Comparison of ENCODE assay signal across 10 cellular contexts in the genomic region with DNA sequence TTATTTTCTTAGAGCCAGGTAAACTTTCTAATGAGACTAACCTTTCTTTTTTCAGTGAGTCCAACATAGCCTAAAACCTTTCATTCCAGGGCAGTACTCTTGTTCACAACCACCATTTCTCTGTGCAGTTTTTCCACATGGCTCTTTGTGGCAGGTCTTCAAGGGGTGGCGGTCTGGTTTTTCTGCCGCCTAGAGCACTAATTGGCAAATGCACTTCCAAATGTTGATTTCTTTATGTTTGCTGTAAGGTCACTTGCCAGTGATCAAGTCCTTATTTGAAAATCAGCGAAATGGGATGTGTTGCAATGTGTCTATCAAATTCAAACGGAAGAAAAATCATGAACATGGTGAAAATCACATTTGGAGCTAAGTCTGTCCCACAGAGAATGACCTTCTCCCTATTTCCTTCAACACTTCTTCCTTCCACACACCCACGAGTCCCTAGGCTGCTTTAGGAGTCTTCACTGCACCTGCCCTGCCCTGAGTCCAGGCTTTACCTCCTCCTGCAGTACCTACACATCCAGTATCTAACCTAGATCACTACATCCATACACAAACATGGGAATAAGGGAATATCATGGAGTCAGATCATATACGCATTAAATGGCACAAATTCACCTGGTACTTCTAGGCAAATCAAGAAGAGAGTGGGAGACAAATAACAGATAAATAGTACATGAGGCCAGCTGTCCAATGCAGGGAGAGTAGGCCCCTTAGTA. TPM values are rescaled to one million over a fixed set of nuclear protein-coding genes. Genes with fewer than 3 reads are reported as not detected.
DNase-seq lines count a peak whose midpoint lies in the region; TF ChIP-seq lines count a peak whose summit lies in the region.
"Had no signal": no experiment of that assay in that cellular context is flagged by ENCODE, and none has a peak within 500 bp of the region (broad histone marks: within the 10 kb centered on the region; RNA-seq: fewer than 3 reads in every experiment).

No MANE protein-coding gene starts in this region.

- CTCF ChIA-PET in activated naive CD4-positive, alpha-beta T cell treated with anti-CD3 and anti-CD28 coated beads for 36 hours (lab: Charles Lee): interaction anchor here (0.6 kb wide), 1 partner anchor 1853 kb away, joined by 4 read pairs; no protein-coding TSS in a partner anchor

- no peak for TF ChIP-seq CTCF in AG09309 (IDR thresholded peaks at IDR 0.05; ENCODE audit: control insufficient read depth, insufficient read depth, low read depth, low read length, missing control alignments)
- no peak for TF ChIP-seq CTCF in coronary artery (IDR thresholded peaks at IDR 0.05)

- H3K4me3 ChIP-seq in AG09309 (ENCODE audit: control insufficient read depth, low read depth, low read length) (peak overlapping the region; percentile 88), coronary artery (peak overlapping the region; percentile 84), mucosa of stomach (ENCODE audit: low read length) (no peak overlapping the region)

- H3K9me3 Mint-ChIP-seq in activated naive CD4-positive, alpha-beta T cell treated with anti-CD3 and anti-CD28 coated beads for 36 hours: no peaks in the 10 kb centered on the region

- intact Hi-C loops in activated naive CD4-positive, alpha-beta T cell treated with anti-CD3 and anti-CD28 coated beads for 36 hours (cut with micrococcal nuclease): loop anchor here (10.0 kb wide), 1 partner anchor 248 kb away; no protein-coding TSS in a partner anchor

- peaks cover 28% of the 10 kb centered on the region for H3K27me3 Mint-ChIP-seq in activated naive CD4-positive, alpha-beta T cell treated with anti-CD3 and anti-CD28 coated beads for 36 hours (ENCODE audit: low read depth)

- no peaks in the 10 kb centered on the region for H3K9me3 ChIP-seq in mucosa of stomach (ENCODE audit: control insufficient read depth, low read length)

- no peaks in the 10 kb centered on the region for H3K36me3 Mint-ChIP-seq in activated naive CD4-positive, alpha-beta T cell treated with anti-CD3 and anti-CD28 coated beads for 36 hours (ENCODE audit: low read depth)

- H3K27ac Mint-ChIP-seq in activated naive CD4-positive, alpha-beta T cell treated with anti-CD3 and anti-CD28 coated beads for 36 hours: no peak overlapping the region

- no peak overlapping the region for H3K27ac ChIP-seq in coronary artery

- H3K36me3 ChIP-seq in mucosa of stomach (ENCODE audit: control insufficient read depth, insufficient read depth, low read length): no peaks in the 10 kb centered on the region

- no peaks in the 10 kb centered on the region for H3K27me3 ChIP-seq in mucosa of stomach (ENCODE audit: control insufficient read depth, insufficient read depth, low read length)

- peaks cover 7% of the 10 kb centered on the region for H3K4me1 ChIP-seq in mucosa of stomach (ENCODE audit: control insufficient read depth, insufficient read depth, low read length)

- H3K4me3 Mint-ChIP-seq in activated naive CD4-positive, alpha-beta T cell treated with anti-CD3 and anti-CD28 coated beads for 36 hours: no peak overlapping the region

- peaks cover 6% of the 10 kb centered on the region for H3K4me1 Mint-ChIP-seq in activated naive CD4-positive, alpha-beta T cell treated with anti-CD3 and anti-CD28 coated beads for 36 hours (ENCODE audit: low read depth)

- DNase-seq in AG09309 (ENCODE audit: low read depth) (no peak), NCI-H1694 (lab: John Stamatoyannopoulos, UW) (peak; percentile 7), coronary artery (ENCODE audit: low spot score) (no peak), SK-N-DZ (ENCODE audit: low spot score) (no peak), NCI-H226 (no peak)
- DNase-seq in activated naive CD4-positive, alpha-beta T cell treated with anti-CD3 and anti-CD28 coated beads for 36 hours: no peak
- DNase-seq in stimulated activated naive CD4-positive, alpha-beta T cell treated with Interleukin-2 at 50 U/mL for 16 hours (lab: John Stamatoyannopoulos, UW): no peak
- DNase-seq: activated CD4-positive, CD25-positive, alpha-beta regulatory T cell treated with anti-CD3 and anti-CD28 coated beads, Interleukin-2, amount 50 U/mL, for 72 hours; NCI-H446 treated with DMSO at 0.1 percent for 48 hours had no signal

- peak overlapping the region; percentile 85 for H3K9ac ChIP-seq in mucosa of stomach (ENCODE audit: low read length)

RNA-seq across cellular contexts. Expression of gene SRGAP1, which starts 1.9 kb away (rescaled TPM):
- total RNA-seq in activated naive CD4-positive, alpha-beta T cell treated with anti-CD3 and anti-CD28 coated beads for 36 hours: under 1 TPM in 1 of 2 experiments, not detected in 1; 0.02 TPM
- polyA plus RNA-seq in SK-N-DZ (2014; cell fraction: cytosol; rRNA removed): 1.3 and 1.4 TPM in 2 replicates
- polyA plus RNA-seq in SK-N-DZ (2014; cell fraction: nucleus; rRNA removed): 1.1 and 3.8 TPM in 2 replicates
